17 cellular contexts compared by ENCODE assay signal in genomic region chr7:132666786-132667185, GRCh38.
DNase-seq lines count a peak whose midpoint lies in the region; ATAC-seq and FAIRE-seq lines count a peak whose summit lies in the region.
"Had no signal": no experiment of that assay in that cellular context is flagged by ENCODE, and none has a peak within 500 bp of the region (broad histone marks: within the 10 kb centered on the region; RNA-seq: fewer than 3 reads in every experiment).

No MANE protein-coding gene starts in this region.

- WGBS in GM23248 (ENCODE audit: low coverage in 1 of 2, low lambda C conversion rate in 2 of 2, missing lambda C conversion rate in 2 of 2), 2 experiments, result 32 to 35% methylated on average over 2 of the region's 2 CpGs
- WGBS in neuronal stem cell (ENCODE audit: extremely low coverage in 2 of 2, insufficient read length in 2 of 2, insufficient replicate concordance in 1 of 2), 2 donors, result no CpG with 5 or more reads among the region's 2 CpGs
- 92 to 98% (median 96%) methylated on average over 2 of the region's 2 CpGs for WGBS in small intestine, 3 donors

- H3K23ac ChIP-seq in neuronal stem cell (ENCODE audit: low read depth, low read length, poor library complexity), result no peak overlapping the region

- H3K18ac ChIP-seq in neuronal stem cell (ENCODE audit: low read length), result peak overlapping the region; percentile 35

- in situ Hi-C loops in GM23248 (cut with MboI), result no loop called here

- H3K4me1 ChIP-seq in GM23248 (ENCODE audit: insufficient read depth), result no peaks in the 10 kb centered on the region
- H3K4me1 ChIP-seq in neuronal stem cell (ENCODE audit: control insufficient read depth in 2 of 2, insufficient read depth in 1 of 2, low read depth in 1 of 2, low read length in 2 of 2), result no peaks in the 10 kb centered on the region
- no peaks in the 10 kb centered on the region for H3K4me1 ChIP-seq in small intestine (ENCODE audit: control insufficient read depth in 2 of 2, insufficient read depth in 1 of 2, low read depth in 1 of 2, low read length in 1 of 2)
- H3K4me1 ChIP-seq: right atrium auricular region had no signal

- H3K79me2 ChIP-seq in GM23248 (ENCODE audit: insufficient read depth), result no peaks in the 10 kb centered on the region
- H3K79me2 ChIP-seq: hepatocyte had no signal

- no peak overlapping the region for H2BK5ac ChIP-seq in neuronal stem cell (ENCODE audit: low read length)

- no peaks in the 10 kb centered on the region for H3K79me1 ChIP-seq in neuronal stem cell (ENCODE audit: low read depth, low read length)

- H4K8ac ChIP-seq in neuronal stem cell (ENCODE audit: low read depth, low read length), result no peak overlapping the region

- H3K4ac ChIP-seq in neuronal stem cell (ENCODE audit: low read length), result no peak overlapping the region

- H2BK15ac ChIP-seq in neuronal stem cell (ENCODE audit: low read length), result no peak overlapping the region

- no peak overlapping the region for H2BK12ac ChIP-seq in neuronal stem cell (ENCODE audit: low read length)

- no peaks in the 10 kb centered on the region for H3K9me3 Mint-ChIP-seq in activated CD8-positive, alpha-beta memory T cell treated with anti-CD3 and anti-CD28 coated beads, Interleukin-2, amount 10 ng/mL, durations not matched to agents 7 days and 5 days (ENCODE audit: low read depth)
- H3K9me3 Mint-ChIP-seq in activated T-helper 17 cell treated with anti-CD3 and anti-CD28 coated beads, Interleukin-2, amount 50 U/mL, for 72 hours, result peaks cover 3% of the 10 kb centered on the region

- H3K36me3 ChIP-seq in GM23248 (ENCODE audit: low read depth) (no peaks in the 10 kb centered on the region), neuronal stem cell (replicated peaks in 1 of 2; ENCODE audit: control insufficient read depth in 2 of 2, insufficient read depth in 2 of 2, low read length in 2 of 2) (no peaks in the 10 kb centered on the region), small intestine (ENCODE audit: control insufficient read depth in 2 of 2, insufficient read depth in 2 of 2, low read length in 2 of 2) (no peaks in the 10 kb centered on the region)
- H3K36me3 ChIP-seq: right atrium auricular region had no signal

- no peak for FAIRE-seq in small intestine (lab: Jason Lieb, UNC)
- FAIRE-seq: HepG2, urothelium cell line had no signal

- no peak for DNase-seq in activated CD8-positive, alpha-beta memory T cell treated with anti-CD3 and anti-CD28 coated beads, Interleukin-2, amount 10 ng/mL, durations not matched to agents 7 days and 5 days
- no peak for DNase-seq in activated CD8-positive, alpha-beta memory T cell treated with anti-CD3 and anti-CD28 coated beads for 24 hours
- peak; percentile 31 for DNase-seq in GM23248
- no peak for DNase-seq in neuronal stem cell (ENCODE audit: low spot score)
- DNase-seq in LoVo (ENCODE audit: low spot score), result no peak
- DNase-seq in NCI-H2081 treated with DMSO at 0.1 percent for 48 hours (lab: John Stamatoyannopoulos, UW), result no peak
- DNase-seq in small intestine, result no peak
- DNase-seq: activated CD4-positive, alpha-beta T cell treated with anti-CD3 and anti-CD28 coated beads for 4 hours; cerebellar nuclear complex; NCI-H187 treated with DMSO at 0.1 percent for 48 hours; SHP77; T-helper 9 cell had no signal

- peaks cover 8% of the 10 kb centered on the region for H3K36me3 Mint-ChIP-seq in activated CD8-positive, alpha-beta memory T cell treated with anti-CD3 and anti-CD28 coated beads, Interleukin-2, amount 10 ng/mL, durations not matched to agents 7 days and 5 days
- H3K36me3 Mint-ChIP-seq in activated T-helper 17 cell treated with anti-CD3 and anti-CD28 coated beads, Interleukin-2, amount 50 U/mL, for 72 hours (ENCODE audit: low read depth), result no peaks in the 10 kb centered on the region

- no peaks in the 10 kb centered on the region for H4K20me1 ChIP-seq in GM23248 (ENCODE audit: insufficient read depth)

- CTCF ChIA-PET in activated CD8-positive, alpha-beta memory T cell treated with anti-CD3 and anti-CD28 coated beads, Interleukin-2, amount 10 ng/mL, durations not matched to agents 7 days and 5 days (lab: Charles Lee), result interaction anchor here (2.8 to 3.1 kb wide), 2 partner anchors 10 to 13 kb away, joined by 16 to 21 read pairs; no protein-coding TSS in a partner anchor

- H2AFZ ChIP-seq in GM23248, result peak overlapping the region; percentile 48; the same call in 1 of the 2 replicates
- no peak overlapping the region for H2AFZ ChIP-seq in neuronal stem cell (ENCODE audit: low read length)
- H2AFZ ChIP-seq: hepatocyte had no signal

- H2AK5ac ChIP-seq in neuronal stem cell (ENCODE audit: low read depth, low read length), result no peak overlapping the region

- H3K4me2 ChIP-seq in GM23248 (ENCODE audit: unreplicated experiment) (peak overlapping the region; percentile 28), neuronal stem cell (ENCODE audit: insufficient read depth, low read length, poor library complexity, severe bottlenecking) (no peak overlapping the region)
- H3K4me2 ChIP-seq: hepatocyte had no signal

- H3K4me3 ChIP-seq in GM23248 (no peak overlapping the region), neuronal stem cell (ENCODE audit: low read length in 2 of 2) (no peak overlapping the region), small intestine (ENCODE audit: low read depth in 1 of 2, low read length in 2 of 2) (no peak overlapping the region)
- H3K4me3 ChIP-seq: hepatocyte, right atrium auricular region had no signal

- no peak overlapping the region for H4K91ac ChIP-seq in neuronal stem cell (ENCODE audit: low read depth, low read length, poor library complexity)

- H3K9ac ChIP-seq in GM23248 (no peak overlapping the region), neuronal stem cell (ENCODE audit: low read depth, low read length, poor library complexity) (no peak overlapping the region)

- no peak overlapping the region for H2BK120ac ChIP-seq in neuronal stem cell (ENCODE audit: low read depth, low read length)

- no peaks in the 10 kb centered on the region for H3K9me3 ChIP-seq in GM23248 (ENCODE audit: low read depth)
- no peaks in the 10 kb centered on the region for H3K9me3 ChIP-seq in neuronal stem cell (replicated peaks in 1 of 2; ENCODE audit: control insufficient read depth in 2 of 2, insufficient read depth in 1 of 2, low read depth in 1 of 2, low read length in 2 of 2)
- no peaks in the 10 kb centered on the region for H3K9me3 ChIP-seq in small intestine (ENCODE audit: control insufficient read depth, low read depth)
- H3K9me3 ChIP-seq: right atrium auricular region had no signal

- H3K14ac ChIP-seq in neuronal stem cell (ENCODE audit: low read length), result no peak overlapping the region

- no peaks in the 10 kb centered on the region for H3K27me3 Mint-ChIP-seq in activated CD8-positive, alpha-beta memory T cell treated with anti-CD3 and anti-CD28 coated beads, Interleukin-2, amount 10 ng/mL, durations not matched to agents 7 days and 5 days
- H3K27me3 Mint-ChIP-seq in activated T-helper 17 cell treated with anti-CD3 and anti-CD28 coated beads, Interleukin-2, amount 50 U/mL, for 72 hours, result no peaks in the 10 kb centered on the region

- H3K4me1 Mint-ChIP-seq in activated CD8-positive, alpha-beta memory T cell treated with anti-CD3 and anti-CD28 coated beads, Interleukin-2, amount 10 ng/mL, durations not matched to agents 7 days and 5 days, result peaks cover 12% of the 10 kb centered on the region
- H3K4me1 Mint-ChIP-seq in activated T-helper 17 cell treated with anti-CD3 and anti-CD28 coated beads, Interleukin-2, amount 50 U/mL, for 72 hours, result peaks cover 9% of the 10 kb centered on the region

- no peaks in the 10 kb centered on the region for H3K9me2 ChIP-seq in GM23248 (ENCODE audit: insufficient read depth)

- no peaks in the 10 kb centered on the region; the same call in 1 of the 2 replicates for H3K27me3 ChIP-seq in GM23248 (replicated peaks; ENCODE audit: insufficient read depth)
- H3K27me3 ChIP-seq in neuronal stem cell (ENCODE audit: control insufficient read depth in 3 of 3, insufficient read depth in 3 of 3, low read depth in 1 of 3, low read length in 3 of 3), result no peaks in the 10 kb centered on the region
- H3K27me3 ChIP-seq in small intestine (ENCODE audit: control insufficient read depth in 2 of 2, insufficient read depth in 2 of 2, low read length in 2 of 2), result no peaks in the 10 kb centered on the region
- H3K27me3 ChIP-seq: hepatocyte, right atrium auricular region had no signal

- H3K27ac ChIP-seq in GM23248, result no peak overlapping the region
- no peak overlapping the region for H3K27ac ChIP-seq in neuronal stem cell (replicated peaks; ENCODE audit: low read length)
- no peak overlapping the region for H3K27ac ChIP-seq in small intestine (ENCODE audit: low read depth in 1 of 2, low read length in 1 of 2)
- H3K27ac ChIP-seq: hepatocyte, right atrium auricular region had no signal

- no peak for ATAC-seq in activated CD8-positive, alpha-beta memory T cell treated with anti-CD3 and anti-CD28 coated beads, Interleukin-2, amount 10 ng/mL, durations not matched to agents 7 days and 5 days
- no peak for ATAC-seq in activated T-helper 17 cell treated with anti-CD3 and anti-CD28 coated beads, Interleukin-2, amount 50 U/mL, for 72 hours (replicated peaks)
- ATAC-seq: HepG2 had no signal

- no peak overlapping the region for H3K4me3 Mint-ChIP-seq in activated CD8-positive, alpha-beta memory T cell treated with anti-CD3 and anti-CD28 coated beads, Interleukin-2, amount 10 ng/mL, durations not matched to agents 7 days and 5 days
- H3K4me3 Mint-ChIP-seq in activated T-helper 17 cell treated with anti-CD3 and anti-CD28 coated beads, Interleukin-2, amount 50 U/mL, for 72 hours, result peak overlapping the region; percentile 44

- H3F3A ChIP-seq in GM23248 (ENCODE audit: insufficient read depth), result no peaks in the 10 kb centered on the region

- peak overlapping the region; percentile 73 for H3K27ac Mint-ChIP-seq in activated CD8-positive, alpha-beta memory T cell treated with anti-CD3 and anti-CD28 coated beads, Interleukin-2, amount 10 ng/mL, durations not matched to agents 7 days and 5 days
- peak overlapping the region; percentile 69 for H3K27ac Mint-ChIP-seq in activated T-helper 17 cell treated with anti-CD3 and anti-CD28 coated beads, Interleukin-2, amount 50 U/mL, for 72 hours
